ENCODE assay signal across 8 cellular contexts in the genomic region with DNA sequence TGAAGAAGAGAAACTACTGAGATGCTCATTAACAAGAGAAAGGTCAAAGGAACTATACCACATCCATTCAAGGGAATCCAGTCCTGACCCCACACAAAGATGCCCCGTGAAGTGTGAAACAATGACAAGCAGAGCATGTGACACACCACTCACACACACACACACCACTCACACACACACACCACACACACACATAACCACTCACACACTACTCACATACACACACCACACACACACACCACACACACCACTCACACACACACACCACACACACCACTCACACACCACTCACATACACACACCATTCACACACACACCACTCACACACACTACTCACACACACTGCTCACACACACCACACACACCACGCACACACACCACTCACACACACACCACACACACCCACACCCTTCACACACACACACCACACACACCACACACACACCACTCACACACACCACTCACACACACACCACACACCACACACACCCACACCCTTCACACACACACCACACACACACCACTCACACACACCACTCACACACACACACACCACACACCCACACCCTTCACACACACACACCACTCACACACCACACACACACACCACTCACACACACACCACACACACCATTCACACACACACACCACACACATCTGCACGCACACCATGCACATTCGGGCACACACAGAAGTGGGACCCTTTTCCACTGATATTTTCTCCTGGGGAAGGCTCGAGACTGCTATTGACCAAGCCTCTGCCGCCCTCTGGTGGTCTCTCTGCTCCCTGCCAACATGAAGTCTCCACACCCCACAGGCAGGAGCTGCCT. TPM values are rescaled to one million over a fixed set of nuclear protein-coding genes. Genes with fewer than 3 reads are reported as not detected.
A peak's percentile ranks its signal among the peaks of the same experiment; 100 is the strongest.
DNase-seq lines count a peak whose midpoint lies in the region; ATAC-seq and TF ChIP-seq lines count a peak whose summit lies in the region.

No MANE protein-coding gene starts in this region.

- peaks cover 11% of the 10 kb centered on the region for H3K36me3 ChIP-seq in HAP-1 (replicated peaks)
- peaks cover 58% of the 10 kb centered on the region for H3K36me3 ChIP-seq in lower lobe of right lung

- H3K4me1 ChIP-seq in HAP-1 (no peaks in the 10 kb centered on the region), lower lobe of right lung (no peaks in the 10 kb centered on the region)

- peak; percentile 21 for DNase-seq in AG09309 (ENCODE audit: low read depth)
- DNase-seq in HAP-1 (ENCODE audit: low spot score in 2 of 2): peak; percentile 72 to 93
- peak; percentile 86 for DNase-seq in NCI-H82 (lab: John Stamatoyannopoulos, UW)
- peak; percentile 84 to 87 for DNase-seq in activated CD4-positive, alpha-beta T cell treated with anti-CD3 and anti-CD28 coated beads, Interleukin-2, amount 50 U/mL, for 4 hours
- DNase-seq in dermis microvascular lymphatic vessel endothelial cell (ENCODE audit: low read depth in 2 of 2): peak; percentile 78 to 86
- DNase-seq in lower lobe of right lung: peak; percentile 86
- peak; percentile 78 for DNase-seq in stimulated activated CD8-positive, alpha-beta memory T cell treated with anti-CD3 and anti-CD28 coated beads, Interleukin-12 subunit alpha, Interleukin-12 subunit beta, amount 100 ng/mL, for 1 hour (ENCODE audit: low read depth)

- H3K4me3 ChIP-seq in AG09309 (ENCODE audit: control insufficient read depth, low read depth, low read length): no peak overlapping the region
- no peak overlapping the region for H3K4me3 ChIP-seq in HAP-1
- H3K4me3 ChIP-seq in lower lobe of right lung: no peak overlapping the region

- H3K27ac ChIP-seq in lower lobe of right lung: no peak overlapping the region

- ATAC-seq in lower lobe of right lung (peak; percentile 92), GM18870 (IDR thresholded peaks at IDR 0.05; ENCODE audit: unreplicated experiment) (no peak)

- in situ Hi-C loops in HAP-1 (cut with MboI; ENCODE audit: low sequenced_read_pairs): loop anchor here (5.0 kb wide), 1 partner anchor 177 kb away; no protein-coding TSS in a partner anchor

- H3K9me3 ChIP-seq in HAP-1 (no peaks in the 10 kb centered on the region), lower lobe of right lung (no peaks in the 10 kb centered on the region)

- no peaks in the 10 kb centered on the region for H3K27me3 ChIP-seq in HAP-1 (ENCODE audit: low read depth)
- no peaks in the 10 kb centered on the region for H3K27me3 ChIP-seq in lower lobe of right lung (ENCODE audit: low read depth)

- intact Hi-C loops in lower lobe of right lung (cut with DNase I): no loop called here

- peak; percentile 94 for TF ChIP-seq CTCF in AG09309 (IDR thresholded peaks at IDR 0.05; ENCODE audit: control insufficient read depth, insufficient read depth, low read depth, low read length, missing control alignments)
- peak; percentile 88 for TF ChIP-seq CTCF in lower lobe of right lung (IDR thresholded peaks at IDR 0.05)

RNA-seq across cellular contexts. Expression of gene COMT, which starts 32.0 kb away (rescaled TPM):
- 253 and 414 TPM in 2 replicates for total RNA-seq in dermis microvascular lymphatic vessel endothelial cell
- total RNA-seq in lower lobe of right lung: 235 TPM

RNA-seq across cellular contexts. Expression of gene TXNRD2, which starts 32.1 kb away (rescaled TPM):
- total RNA-seq in dermis microvascular lymphatic vessel endothelial cell (66.5 and 75.4 TPM in 2 replicates), lower lobe of right lung (47.5 TPM)

RNA-seq across cellular contexts. Expression of gene GNB1L, which starts 54.9 kb away (rescaled TPM):
- 5.4 and 5.5 TPM in 2 replicates for total RNA-seq in dermis microvascular lymphatic vessel endothelial cell
- total RNA-seq in lower lobe of right lung: 6.0 TPM

RNA-seq across cellular contexts. Expression of gene RTL10, which starts 54.9 kb away (rescaled TPM):
- total RNA-seq in dermis microvascular lymphatic vessel endothelial cell: 16.0 and 28.3 TPM in 2 replicates
- total RNA-seq in lower lobe of right lung: 24.3 TPM

Comparison
In these comparisons a context has a peak if more than half of its experiments do, and no peak if none do; other contexts are left out.
1. DNase-seq: peak in every context shown above with its lines; median percentile 86 in NCI-H82; 86 in lower lobe of right lung; 86 in activated CD4-positive, alpha-beta T cell treated with anti-CD3 and anti-CD28 coated beads, Interleukin-2, amount 50 U/mL, for 4 hours; 82 in HAP-1; 82 in dermis microvascular lymphatic vessel endothelial cell; 78 in stimulated activated CD8-positive, alpha-beta memory T cell treated with anti-CD3 and anti-CD28 coated beads, Interleukin-12 subunit alpha, Interleukin-12 subunit beta, amount 100 ng/mL, for 1 hour; 21 in AG09309.